10 cellular contexts compared by ENCODE assay signal in genomic region chr7:108805808-108806397, GRCh38.
DNase-seq lines count a peak whose midpoint lies in the region; ATAC-seq, FAIRE-seq and TF ChIP-seq lines count a peak whose summit lies in the region.
"Had no signal": no experiment of that assay in that cellular context is flagged by ENCODE, and none has a peak within 500 bp of the region (broad histone marks: within the 10 kb centered on the region; RNA-seq: fewer than 3 reads in every experiment).

No MANE protein-coding gene starts in this region.

- DNase-seq in GM06990 (ENCODE audit: extremely low read depth, insufficient read length) (no peak), RPMI7951 (ENCODE audit: low read depth) (peak; percentile 7), keratinocyte (ENCODE audit: low read depth, low spot score) (no peak), CD1c-positive myeloid dendritic cell (ENCODE audit: extremely low spot score) (no peak), prostate gland (ENCODE audit: low spot score) (no peak)

- dilution Hi-C loops in keratinocyte (cut with MboI; ENCODE audit: extremely low pct_ligation_motif_present, low sequenced_read_pairs): no loop called here

- H3K4me2 ChIP-seq in keratinocyte (ENCODE audit: control insufficient read depth, extremely low read depth, insufficient read depth, low read depth, low read length): no peak overlapping the region

- no peak overlapping the region for H3K4me3 ChIP-seq in GM06990 (replicated peaks; ENCODE audit: low read depth, low read length)
- no peak overlapping the region for H3K4me3 ChIP-seq in keratinocyte (ENCODE audit: control insufficient read depth in 2 of 3, extremely low read depth in 1 of 3, insufficient read depth in 2 of 3, low read depth in 1 of 3, low read length in 3 of 3)
- H3K4me3 ChIP-seq in prostate gland: no peak overlapping the region
- H3K4me3 ChIP-seq: lung, SJCRH30 had no signal

- H3K9me1 ChIP-seq in keratinocyte (ENCODE audit: control insufficient read depth, extremely low read depth, insufficient read depth, low read length): no peaks in the 10 kb centered on the region

- no peak overlapping the region for H3K27ac ChIP-seq in keratinocyte (ENCODE audit: control insufficient read depth, insufficient read depth, low read length)
- no peak overlapping the region for H3K27ac ChIP-seq in prostate gland
- H3K27ac ChIP-seq: SJCRH30 had no signal

- H4K20me1 ChIP-seq in keratinocyte (ENCODE audit: control insufficient read depth, extremely low read depth, insufficient read depth, low read length): no peaks in the 10 kb centered on the region

- no peaks in the 10 kb centered on the region for H3K79me2 ChIP-seq in keratinocyte (ENCODE audit: control insufficient read depth, insufficient read depth, low read length)

- H2AFZ ChIP-seq in keratinocyte (ENCODE audit: control insufficient read depth, low read length): no peak overlapping the region

- H3K36me3 ChIP-seq in GM06990 (ENCODE audit: control insufficient read depth, insufficient read depth, low read length) (no peaks in the 10 kb centered on the region), keratinocyte (ENCODE audit: control insufficient read depth in 2 of 2, extremely low read depth in 1 of 2, insufficient read depth in 2 of 2, low read length in 2 of 2) (no peaks in the 10 kb centered on the region), prostate gland (no peaks in the 10 kb centered on the region)
- H3K36me3 ChIP-seq: SJCRH30 had no signal

- H3K4me1 ChIP-seq in keratinocyte (ENCODE audit: control insufficient read depth, extremely low read depth, insufficient read depth, low read length) (no peaks in the 10 kb centered on the region), prostate gland (replicated peaks) (no peaks in the 10 kb centered on the region)
- H3K4me1 ChIP-seq: SJCRH30 had no signal

- FAIRE-seq in keratinocyte (lab: Jason Lieb, UNC): no peak

- TF ChIP-seq CTCF in GM06990 (IDR thresholded peaks at IDR 0.05; ENCODE audit: insufficient read depth, low read length, poor library complexity, severe bottlenecking) (peak; percentile 63), keratinocyte (optimal IDR thresholded peaks at IDR 0.05 in 1 of 3, IDR thresholded peaks at IDR 0.05 in 1 of 3, conservative IDR thresholded peaks at IDR 0.05 in 1 of 3; ENCODE audit: extremely low read depth in 1 of 3, insufficient read depth in 2 of 3, low read length in 3 of 3) (peak; percentile 17 to 44 (median 35)), prostate gland (IDR thresholded peaks at IDR 0.05) (peak in 1 of 4 experiments; percentile 15)

- no peaks in the 10 kb centered on the region for H3K9me3 ChIP-seq in keratinocyte (ENCODE audit: control insufficient read depth, low read depth, low read length)
- H3K9me3 ChIP-seq in prostate gland: no peaks in the 10 kb centered on the region
- H3K9me3 ChIP-seq: SJCRH30 had no signal

- H3K9ac ChIP-seq in keratinocyte (ENCODE audit: control insufficient read depth, extremely low read depth, insufficient read depth, low read length): no peak overlapping the region

- ATAC-seq in HG02852 (IDR thresholded peaks at IDR 0.05; ENCODE audit: unreplicated experiment) (peak; percentile 57), GM19452 (IDR thresholded peaks at IDR 0.05; ENCODE audit: unreplicated experiment) (no peak), HG03097 (IDR thresholded peaks at IDR 0.05; ENCODE audit: low FRiP score, unreplicated experiment) (no peak)

- H3K27me3 ChIP-seq in GM06990 (replicated peaks; ENCODE audit: control insufficient read depth, insufficient read depth, low read length): no peaks in the 10 kb centered on the region
- H3K27me3 ChIP-seq in keratinocyte (ENCODE audit: control insufficient read depth, extremely low read depth, insufficient read depth, low read length): no peaks in the 10 kb centered on the region
- H3K27me3 ChIP-seq in prostate gland (replicated peaks; ENCODE audit: insufficient read depth): no peaks in the 10 kb centered on the region

- 62% methylated on average over 6 of the region's 6 CpGs for WGBS in prostate gland

- no peak for TF ChIP-seq POLR2A in prostate gland (IDR thresholded peaks at IDR 0.05)

- intact Hi-C loops in prostate gland (cut with DNase I): no loop called here
